Comparison of ENCODE assay signal across 22 cellular contexts in genomic region chr10:45997557-45997956, GRCh38. TPM values are rescaled to one million over a fixed set of nuclear protein-coding genes. Genes with fewer than 3 reads are reported as not detected.
DNase-seq lines count a peak whose midpoint lies in the region; ATAC-seq and TF ChIP-seq lines count a peak whose summit lies in the region.
"Had no signal": no experiment of that assay in that cellular context is flagged by ENCODE, and none has a peak within 500 bp of the region (broad histone marks: within the 10 kb centered on the region; RNA-seq: fewer than 3 reads in every experiment).

No MANE protein-coding gene starts in this region.

- 0 out of 2 replicates have a peak overlapping the region, but pooled peaks have one; percentile 57 for H3K27ac ChIP-seq in GM23338 (ENCODE audit: low read depth)
- H3K27ac ChIP-seq: KMS-11, SJCRH30 had no signal

- POLR2A ChIA-PET in activated CD8-positive, alpha-beta T cell treated with anti-CD3 and anti-CD28 coated beads for 36 hours (lab: Charles Lee) = no interaction called here
- POLR2A ChIA-PET in activated CD8-positive, alpha-beta T cell treated with anti-CD3 and anti-CD28 coated beads, Interleukin-2, amount 10 ng/mL, durations not matched to agents 7 days and 5 days (lab: Charles Lee) = no interaction called here
- POLR2A ChIA-PET in WTC11 (lab: Charles Lee) = interaction anchor here (0.6 kb wide), 1 partner anchor 360 kb away, joined by 6 read pairs; no protein-coding TSS in a partner anchor
- POLR2A ChIA-PET in naive thymus-derived CD8-positive, alpha-beta T cell (lab: Charles Lee) = no interaction called here
- POLR2A ChIA-PET in HEK293T (lab: Yijun Ruan, JAX) = no interaction called here

- DNase-seq in activated CD8-positive, alpha-beta T cell treated with anti-CD3 and anti-CD28 coated beads for 36 hours = no peak
- no peak for DNase-seq in activated CD8-positive, alpha-beta T cell treated with anti-CD3 and anti-CD28 coated beads, Interleukin-2, amount 10 ng/mL, durations not matched to agents 7 days and 5 days
- DNase-seq in GM23338 (ENCODE audit: low spot score) (no peak), WTC11 (ENCODE audit: low spot score) (no peak), AG20443 (ENCODE audit: low spot score) (no peak), HEK293T (ENCODE audit: extremely low spot score) (no peak)
- no peak for DNase-seq in naive thymus-derived CD8-positive, alpha-beta T cell
- no peak for DNase-seq in activated CD4-positive, CD25-positive, alpha-beta regulatory T cell (lab: John Stamatoyannopoulos, UW)
- DNase-seq: DMS79, NCI-H1105, NCI-H2081, NCI-H2171, NCI-H345, NCI-H524, NCI-H82, SJCRH30 had no signal

- no peaks in the 10 kb centered on the region for H3K27me3 Mint-ChIP-seq in activated CD8-positive, alpha-beta T cell treated with anti-CD3 and anti-CD28 coated beads for 36 hours
- H3K27me3 Mint-ChIP-seq in activated CD8-positive, alpha-beta T cell treated with anti-CD3 and anti-CD28 coated beads, Interleukin-2, amount 10 ng/mL, durations not matched to agents 7 days and 5 days (ENCODE audit: low read depth) = no peaks in the 10 kb centered on the region
- H3K27me3 Mint-ChIP-seq in GM23338 (ENCODE audit: insufficient read depth, low read depth, poor library complexity) (peaks cover 3% of the 10 kb centered on the region), WTC11 (ENCODE audit: low read depth) (no peaks in the 10 kb centered on the region)
- no peaks in the 10 kb centered on the region for H3K27me3 Mint-ChIP-seq in naive thymus-derived CD8-positive, alpha-beta T cell

- H2AFZ ChIP-seq in GM23338 = no peak overlapping the region

- peaks cover 13% of the 10 kb centered on the region; the same call in 1 of the 2 replicates for H3K36me3 ChIP-seq in GM23338 (ENCODE audit: insufficient read depth)

- peaks cover 14% of the 10 kb centered on the region for H3K4me1 ChIP-seq in GM23338 (ENCODE audit: insufficient read depth)
- H3K4me1 ChIP-seq: SJCRH30 had no signal

- no peak overlapping the region for H3K4me3 Mint-ChIP-seq in activated CD8-positive, alpha-beta T cell treated with anti-CD3 and anti-CD28 coated beads for 36 hours
- H3K4me3 Mint-ChIP-seq in activated CD8-positive, alpha-beta T cell treated with anti-CD3 and anti-CD28 coated beads, Interleukin-2, amount 10 ng/mL, durations not matched to agents 7 days and 5 days = no peak overlapping the region
- no peak overlapping the region for H3K4me3 Mint-ChIP-seq in GM23338
- no peak overlapping the region for H3K4me3 Mint-ChIP-seq in WTC11
- H3K4me3 Mint-ChIP-seq in naive thymus-derived CD8-positive, alpha-beta T cell = no peak overlapping the region
- H3K4me3 Mint-ChIP-seq: CD14-positive monocyte had no signal

- no peaks in the 10 kb centered on the region for H3K4me1 Mint-ChIP-seq in activated CD8-positive, alpha-beta T cell treated with anti-CD3 and anti-CD28 coated beads for 36 hours (ENCODE audit: low read depth)
- H3K4me1 Mint-ChIP-seq in activated CD8-positive, alpha-beta T cell treated with anti-CD3 and anti-CD28 coated beads, Interleukin-2, amount 10 ng/mL, durations not matched to agents 7 days and 5 days (ENCODE audit: low read depth) = no peaks in the 10 kb centered on the region
- H3K4me1 Mint-ChIP-seq in GM23338 (peaks cover 29% of the 10 kb centered on the region), WTC11 (peaks cover 26% of the 10 kb centered on the region)
- H3K4me1 Mint-ChIP-seq in naive thymus-derived CD8-positive, alpha-beta T cell = peaks cover 0 to 5% (median 2%) of the 10 kb centered on the region in 4 donors

- no peak for TF ChIP-seq CTCF in activated CD8-positive, alpha-beta T cell treated with anti-CD3 and anti-CD28 coated beads for 36 hours (IDR thresholded peaks at IDR 0.05)
- no peak for TF ChIP-seq CTCF in GM23338 (conservative IDR thresholded peaks at IDR 0.05; ENCODE audit: low read depth in 2 of 2)
- TF ChIP-seq CTCF in WTC11 (IDR thresholded peaks at IDR 0.05) = no peak

- no peaks in the 10 kb centered on the region; the same call in 1 of the 2 replicates for H3F3A ChIP-seq in GM23338 (replicated peaks; ENCODE audit: low read depth)

- H3K4me2 ChIP-seq in GM23338 = peak overlapping the region; percentile 1; the same call in 1 of the 2 replicates
- H3K4me2 ChIP-seq: KMS-11 had no signal

- H4K20me1 ChIP-seq in GM23338 (replicated peaks; ENCODE audit: insufficient read depth) = no peaks in the 10 kb centered on the region

- peaks cover 3% of the 10 kb centered on the region for H3K9me3 Mint-ChIP-seq in activated CD8-positive, alpha-beta T cell treated with anti-CD3 and anti-CD28 coated beads for 36 hours
- H3K9me3 Mint-ChIP-seq in activated CD8-positive, alpha-beta T cell treated with anti-CD3 and anti-CD28 coated beads, Interleukin-2, amount 10 ng/mL, durations not matched to agents 7 days and 5 days (ENCODE audit: insufficient read depth) = no peaks in the 10 kb centered on the region
- no peaks in the 10 kb centered on the region; the same call in 2 of the 3 replicates for H3K9me3 Mint-ChIP-seq in GM23338
- H3K9me3 Mint-ChIP-seq in WTC11 = peaks cover 12% of the 10 kb centered on the region
- peaks cover 0 to 9% (median 0%) of the 10 kb centered on the region in 9 donors for H3K9me3 Mint-ChIP-seq in naive thymus-derived CD8-positive, alpha-beta T cell

- no peaks in the 10 kb centered on the region for H3K27me3 ChIP-seq in GM23338 (ENCODE audit: insufficient read depth)
- H3K27me3 ChIP-seq: SJCRH30 had no signal

- H3K27ac Mint-ChIP-seq in activated CD8-positive, alpha-beta T cell treated with anti-CD3 and anti-CD28 coated beads for 36 hours = peak overlapping the region; percentile 50
- H3K27ac Mint-ChIP-seq in activated CD8-positive, alpha-beta T cell treated with anti-CD3 and anti-CD28 coated beads, Interleukin-2, amount 10 ng/mL, durations not matched to agents 7 days and 5 days = no peak overlapping the region
- H3K27ac Mint-ChIP-seq in GM23338 = peak overlapping the region; percentile 10; the same call in 1 of the 2 replicates
- H3K27ac Mint-ChIP-seq in WTC11 = peak overlapping the region; percentile 91
- H3K27ac Mint-ChIP-seq in naive thymus-derived CD8-positive, alpha-beta T cell = peak overlapping the region in 8 of 10 donors; percentile 18 to 82 (median 37)

- H3K4me3 ChIP-seq in GM23338 = no peak overlapping the region
- H3K4me3 ChIP-seq: SJCRH30 had no signal

- H3K36me3 Mint-ChIP-seq in activated CD8-positive, alpha-beta T cell treated with anti-CD3 and anti-CD28 coated beads for 36 hours (ENCODE audit: low read depth) = peaks cover 49% of the 10 kb centered on the region
- H3K36me3 Mint-ChIP-seq in activated CD8-positive, alpha-beta T cell treated with anti-CD3 and anti-CD28 coated beads, Interleukin-2, amount 10 ng/mL, durations not matched to agents 7 days and 5 days (ENCODE audit: low read depth) = peaks cover 62% of the 10 kb centered on the region
- peaks cover 71% of the 10 kb centered on the region for H3K36me3 Mint-ChIP-seq in GM23338 (ENCODE audit: low read depth)
- H3K36me3 Mint-ChIP-seq in WTC11 = peaks cover 69% of the 10 kb centered on the region
- H3K36me3 Mint-ChIP-seq in naive thymus-derived CD8-positive, alpha-beta T cell = peaks cover 7 to 71% (median 32%) of the 10 kb centered on the region in 3 donors

- ATAC-seq in activated CD8-positive, alpha-beta T cell treated with anti-CD3 and anti-CD28 coated beads for 36 hours = no peak
- ATAC-seq in activated CD8-positive, alpha-beta T cell treated with anti-CD3 and anti-CD28 coated beads, Interleukin-2, amount 10 ng/mL, durations not matched to agents 7 days and 5 days = no peak
- ATAC-seq in GM23338 (no peak), WTC11 (no peak)
- ATAC-seq in naive thymus-derived CD8-positive, alpha-beta T cell = no peak

- H3K9me2 ChIP-seq in GM23338 (ENCODE audit: insufficient read depth) = no peaks in the 10 kb centered on the region

- peaks cover 24% of the 10 kb centered on the region for H3K79me2 ChIP-seq in GM23338 (replicated peaks; ENCODE audit: insufficient read depth)

- intact Hi-C loops in activated CD8-positive, alpha-beta T cell treated with anti-CD3 and anti-CD28 coated beads for 36 hours (cut with micrococcal nuclease) = no loop called here

- CTCF ChIA-PET in activated CD8-positive, alpha-beta T cell treated with anti-CD3 and anti-CD28 coated beads for 36 hours (lab: Charles Lee) = no interaction called here
- CTCF ChIA-PET in activated CD8-positive, alpha-beta T cell treated with anti-CD3 and anti-CD28 coated beads, Interleukin-2, amount 10 ng/mL, durations not matched to agents 7 days and 5 days (lab: Charles Lee) = no interaction called here
- CTCF ChIA-PET in WTC11 (lab: Charles Lee) (no interaction called here), HEK293T (lab: Yijun Ruan, JAX) (no interaction called here)

TF ChIP-seq in WTC11, 78 proteins besides CTCF, POLR2A, EP300 and RAD21 (continues in another document):
- TF ChIP-seq ZNF423 (CRISPR knock-in tag; IDR thresholded peaks at IDR 0.05) = no peak

TF ChIP-seq in HEK293T, 16 proteins besides CTCF, POLR2A, EP300 and RAD21 (continues in another document):
- no peak for TF ChIP-seq ZNF384 (IDR thresholded peaks at IDR 0.05)
- TF ChIP-seq TARDBP (IDR thresholded peaks at IDR 0.05) = no peak

RNA-seq across cellular contexts. Expression of gene TIMM23, which starts 25.3 kb away (rescaled TPM):
- total RNA-seq in activated CD8-positive, alpha-beta T cell treated with anti-CD3 and anti-CD28 coated beads for 36 hours = 10 to 100 TPM; 70.7 to 76.2 TPM
- total RNA-seq in activated CD8-positive, alpha-beta T cell treated with anti-CD3 and anti-CD28 coated beads, Interleukin-2, amount 10 ng/mL, durations not matched to agents 7 days and 5 days = 10 to 100 TPM; 61.3 to 61.9 TPM
- 110 and 120 TPM in 2 replicates for total RNA-seq in GM23338 (2014; rRNA removed; shearing (Covaris generic))
- polyA plus RNA-seq in GM23338 (2016; fragmentation: Nextera tagmentation; extraction: Ambion mirVana) = 199 and 218 TPM in 2 replicates
- 84.8 to 99.0 TPM (median 86.8 TPM) in 3 replicates for total RNA-seq in WTC11 (2021)
- 10 to 100 TPM; 25.1 to 25.4 TPM for total RNA-seq in naive thymus-derived CD8-positive, alpha-beta T cell
- 10 to 100 TPM; 42.7 to 53.6 (median 49.1) TPM for polyA plus RNA-seq in naive thymus-derived CD8-positive, alpha-beta T cell

RNA-seq across cellular contexts. Expression of gene NCOA4, which starts 32.9 kb away (rescaled TPM):
- total RNA-seq in activated CD8-positive, alpha-beta T cell treated with anti-CD3 and anti-CD28 coated beads for 36 hours = 10 to 100 TPM; 86.2 to 86.6 TPM
- total RNA-seq in activated CD8-positive, alpha-beta T cell treated with anti-CD3 and anti-CD28 coated beads, Interleukin-2, amount 10 ng/mL, durations not matched to agents 7 days and 5 days = 100 to 1,000 TPM; 119 to 120 TPM
- total RNA-seq in GM23338 (2014; rRNA removed; shearing (Covaris generic)) = 76.9 and 79.8 TPM in 2 replicates
- polyA plus RNA-seq in GM23338 (2016; fragmentation: Nextera tagmentation; extraction: Ambion mirVana) = 24.0 and 24.9 TPM in 2 replicates
- total RNA-seq in WTC11 (2021) = 64.6 to 69.4 TPM (median 64.7 TPM) in 3 replicates
- 10 to 100 TPM; 90.0 to 90.1 TPM for total RNA-seq in naive thymus-derived CD8-positive, alpha-beta T cell
- 100 to 1,000 TPM; 153 to 162 (median 155) TPM for polyA plus RNA-seq in naive thymus-derived CD8-positive, alpha-beta T cell

RNA-seq across cellular contexts. Expression of gene MSMB, which starts 48.5 kb away (rescaled TPM):
- total RNA-seq in activated CD8-positive, alpha-beta T cell treated with anti-CD3 and anti-CD28 coated beads for 36 hours = not detected
- not detected for total RNA-seq in activated CD8-positive, alpha-beta T cell treated with anti-CD3 and anti-CD28 coated beads, Interleukin-2, amount 10 ng/mL, durations not matched to agents 7 days and 5 days
- not detected in 2 replicates for total RNA-seq in GM23338 (2014; rRNA removed; shearing (Covaris generic))
- polyA plus RNA-seq in GM23338 (2016; fragmentation: Nextera tagmentation; extraction: Ambion mirVana) = not detected in 2 replicates
- not detected in 3 replicates for total RNA-seq in WTC11 (2021)
- not detected for total RNA-seq in naive thymus-derived CD8-positive, alpha-beta T cell
- polyA plus RNA-seq in naive thymus-derived CD8-positive, alpha-beta T cell = not detected
- total RNA-seq: A172, H4, OCI-LY7, SJCRH30 had no signal
- polyA plus RNA-seq: AG04450, CD14-positive monocyte had no signal
